ENCODE assay signal across 1 cellular context in the genomic region with DNA sequence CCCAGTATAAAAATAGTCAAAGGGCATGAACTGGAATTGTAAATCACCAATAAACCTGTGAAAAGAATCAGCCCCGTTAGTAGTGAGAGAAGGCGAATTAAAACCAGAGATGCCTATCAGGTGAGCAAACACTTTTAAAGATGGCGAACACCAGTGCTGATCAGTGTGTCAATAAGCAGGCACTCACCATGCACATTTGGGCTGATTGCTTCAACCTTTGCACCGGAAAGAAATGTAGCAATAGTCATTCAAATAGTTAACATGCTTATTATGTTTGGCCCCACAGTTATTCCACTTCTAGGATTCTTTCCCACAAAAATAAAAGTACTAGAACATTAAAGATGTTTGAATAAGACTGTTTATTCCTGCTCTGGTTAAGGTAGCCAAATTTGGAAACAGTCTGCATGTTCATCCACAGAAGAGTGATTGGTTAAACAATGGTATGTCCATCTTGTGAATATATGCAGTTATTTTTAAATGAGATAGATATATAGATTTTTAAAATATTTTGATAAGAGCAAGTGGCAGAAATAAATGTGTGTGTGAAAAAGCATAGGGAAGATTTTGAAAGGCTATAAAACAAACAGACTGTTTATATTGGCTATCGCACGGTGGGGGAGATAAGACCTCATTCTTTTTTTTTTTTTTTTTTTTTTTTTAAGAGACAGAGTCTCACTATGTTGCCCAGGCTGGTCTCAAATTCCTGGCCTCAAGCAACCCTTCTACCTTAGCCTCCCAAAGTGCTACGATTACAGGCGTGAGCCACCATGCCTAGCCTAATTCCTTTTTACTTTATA.
TF ChIP-seq lines count a peak whose summit lies in the region.

No MANE protein-coding gene starts in this region.

TF ChIP-seq in HepG2, 621 proteins besides CTCF, POLR2A, EP300 and RAD21 (continued from another document and continues in another):
- TF ChIP-seq ZNF609 (CRISPR knock-in tag; IDR thresholded peaks at IDR 0.05; ENCODE audit: borderline replicate concordance) (peak; percentile 65), NFATC3 (CRISPR knock-in tag; IDR thresholded peaks at IDR 0.05) (no peak), MZF1 (CRISPR knock-in tag; IDR thresholded peaks at IDR 0.05; ENCODE audit: borderline replicate concordance) (no peak), ZNF605 (CRISPR knock-in tag; IDR thresholded peaks at IDR 0.05) (no peak), JARID2 (CRISPR knock-in tag; IDR thresholded peaks at IDR 0.05; ENCODE audit: insufficient replicate concordance) (no peak), ZBTB38 (CRISPR knock-in tag; IDR thresholded peaks at IDR 0.05) (no peak), SPEN (CRISPR knock-in tag; IDR thresholded peaks at IDR 0.05; ENCODE audit: low read depth) (no peak), MBNL3 (CRISPR knock-in tag; conservative IDR thresholded peaks at IDR 0.05) (no peak), ZFY (CRISPR knock-in tag; IDR thresholded peaks at IDR 0.05) (no peak), FOXA3 (CRISPR knock-in tag; IDR thresholded peaks at IDR 0.05) (peak; percentile 96), ZNF207 (IDR thresholded peaks at IDR 0.05; ENCODE audit: borderline replicate concordance) (no peak), ZNF256 (CRISPR knock-in tag; conservative IDR thresholded peaks at IDR 0.05) (no peak), ZBTB40 (IDR thresholded peaks at IDR 0.05) (no peak), ZBTB40 (CRISPR knock-in tag; IDR thresholded peaks at IDR 0.05) (no peak), CBX2 (IDR thresholded peaks at IDR 0.05; ENCODE audit: low read depth, low read length) (no peak), CBX2 (CRISPR knock-in tag; IDR thresholded peaks at IDR 0.05; ENCODE audit: low read depth) (no peak), ZNF879 (CRISPR knock-in tag; IDR thresholded peaks at IDR 0.05) (no peak), CCAR2 (optimal IDR thresholded peaks at IDR 0.05; ENCODE audit: low read depth, low read length) (no peak), U2AF1 (optimal IDR thresholded peaks at IDR 0.05; ENCODE audit: low read depth, low read length) (no peak), ZNF235 (CRISPR knock-in tag; IDR thresholded peaks at IDR 0.05; ENCODE audit: borderline replicate concordance) (no peak), PHF5A (CRISPR knock-in tag; IDR thresholded peaks at IDR 0.05; ENCODE audit: low read depth, unreplicated experiment) (no peak), MEIS2 (CRISPR knock-in tag; IDR thresholded peaks at IDR 0.05) (no peak), NPAS2 (CRISPR knock-in tag; IDR thresholded peaks at IDR 0.05; ENCODE audit: borderline replicate concordance) (no peak), NCOA5 (CRISPR knock-in tag; IDR thresholded peaks at IDR 0.05) (no peak), HIVEP1 (CRISPR knock-in tag; IDR thresholded peaks at IDR 0.05) (no peak), THAP11 (CRISPR knock-in tag; IDR thresholded peaks at IDR 0.05) (peak; percentile 69), ZNF253 (CRISPR knock-in tag; IDR thresholded peaks at IDR 0.05; ENCODE audit: borderline replicate concordance) (no peak), FOXA1 (IDR thresholded peaks at IDR 0.05) (peak; percentile 63; the same call in 1 of the 2 replicates), FOXA1 (CRISPR knock-in tag; IDR thresholded peaks at IDR 0.05) (peak; percentile 94), ZNF530 (CRISPR knock-in tag; IDR thresholded peaks at IDR 0.05; ENCODE audit: low read depth) (no peak)
- TF ChIP-seq, protein P1, sequence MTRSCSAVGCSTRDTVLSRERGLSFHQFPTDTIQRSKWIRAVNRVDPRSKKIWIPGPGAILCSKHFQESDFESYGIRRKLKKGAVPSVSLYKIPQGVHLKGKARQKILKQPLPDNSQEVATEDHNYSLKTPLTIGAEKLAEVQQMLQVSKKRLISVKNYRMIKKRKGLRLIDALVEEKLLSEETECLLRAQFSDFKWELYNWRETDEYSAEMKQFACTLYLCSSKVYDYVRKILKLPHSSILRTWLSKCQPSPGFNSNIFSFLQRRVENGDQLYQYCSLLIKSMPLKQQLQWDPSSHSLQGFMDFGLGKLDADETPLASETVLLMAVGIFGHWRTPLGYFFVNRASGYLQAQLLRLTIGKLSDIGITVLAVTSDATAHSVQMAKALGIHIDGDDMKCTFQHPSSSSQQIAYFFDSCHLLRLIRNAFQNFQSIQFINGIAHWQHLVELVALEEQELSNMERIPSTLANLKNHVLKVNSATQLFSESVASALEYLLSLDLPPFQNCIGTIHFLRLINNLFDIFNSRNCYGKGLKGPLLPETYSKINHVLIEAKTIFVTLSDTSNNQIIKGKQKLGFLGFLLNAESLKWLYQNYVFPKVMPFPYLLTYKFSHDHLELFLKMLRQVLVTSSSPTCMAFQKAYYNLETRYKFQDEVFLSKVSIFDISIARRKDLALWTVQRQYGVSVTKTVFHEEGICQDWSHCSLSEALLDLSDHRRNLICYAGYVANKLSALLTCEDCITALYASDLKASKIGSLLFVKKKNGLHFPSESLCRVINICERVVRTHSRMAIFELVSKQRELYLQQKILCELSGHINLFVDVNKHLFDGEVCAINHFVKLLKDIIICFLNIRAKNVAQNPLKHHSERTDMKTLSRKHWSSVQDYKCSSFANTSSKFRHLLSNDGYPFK (CRISPR knock-in tag; IDR thresholded peaks at IDR 0.05; ENCODE audit: borderline replicate concordance), result no peak
- TF ChIP-seq, protein P2, sequence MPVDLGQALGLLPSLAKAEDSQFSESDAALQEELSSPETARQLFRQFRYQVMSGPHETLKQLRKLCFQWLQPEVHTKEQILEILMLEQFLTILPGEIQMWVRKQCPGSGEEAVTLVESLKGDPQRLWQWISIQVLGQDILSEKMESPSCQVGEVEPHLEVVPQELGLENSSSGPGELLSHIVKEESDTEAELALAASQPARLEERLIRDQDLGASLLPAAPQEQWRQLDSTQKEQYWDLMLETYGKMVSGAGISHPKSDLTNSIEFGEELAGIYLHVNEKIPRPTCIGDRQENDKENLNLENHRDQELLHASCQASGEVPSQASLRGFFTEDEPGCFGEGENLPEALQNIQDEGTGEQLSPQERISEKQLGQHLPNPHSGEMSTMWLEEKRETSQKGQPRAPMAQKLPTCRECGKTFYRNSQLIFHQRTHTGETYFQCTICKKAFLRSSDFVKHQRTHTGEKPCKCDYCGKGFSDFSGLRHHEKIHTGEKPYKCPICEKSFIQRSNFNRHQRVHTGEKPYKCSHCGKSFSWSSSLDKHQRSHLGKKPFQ (CRISPR knock-in tag; IDR thresholded peaks at IDR 0.05; ENCODE audit: insufficient replicate concordance), result no peak
- TF ChIP-seq, protein P3, sequence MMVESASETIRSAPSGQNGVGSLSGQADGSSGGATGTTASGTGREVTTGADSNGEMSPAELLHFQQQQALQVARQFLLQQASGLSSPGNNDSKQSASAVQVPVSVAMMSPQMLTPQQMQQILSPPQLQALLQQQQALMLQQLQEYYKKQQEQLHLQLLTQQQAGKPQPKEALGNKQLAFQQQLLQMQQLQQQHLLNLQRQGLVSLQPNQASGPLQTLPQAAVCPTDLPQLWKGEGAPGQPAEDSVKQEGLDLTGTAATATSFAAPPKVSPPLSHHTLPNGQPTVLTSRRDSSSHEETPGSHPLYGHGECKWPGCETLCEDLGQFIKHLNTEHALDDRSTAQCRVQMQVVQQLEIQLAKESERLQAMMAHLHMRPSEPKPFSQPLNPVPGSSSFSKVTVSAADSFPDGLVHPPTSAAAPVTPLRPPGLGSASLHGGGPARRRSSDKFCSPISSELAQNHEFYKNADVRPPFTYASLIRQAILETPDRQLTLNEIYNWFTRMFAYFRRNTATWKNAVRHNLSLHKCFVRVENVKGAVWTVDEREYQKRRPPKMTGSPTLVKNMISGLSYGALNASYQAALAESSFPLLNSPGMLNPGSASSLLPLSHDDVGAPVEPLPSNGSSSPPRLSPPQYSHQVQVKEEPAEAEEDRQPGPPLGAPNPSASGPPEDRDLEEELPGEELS (CRISPR knock-in tag; IDR thresholded peaks at IDR 0.05), result peak; percentile 57
- TF ChIP-seq, protein P4, sequence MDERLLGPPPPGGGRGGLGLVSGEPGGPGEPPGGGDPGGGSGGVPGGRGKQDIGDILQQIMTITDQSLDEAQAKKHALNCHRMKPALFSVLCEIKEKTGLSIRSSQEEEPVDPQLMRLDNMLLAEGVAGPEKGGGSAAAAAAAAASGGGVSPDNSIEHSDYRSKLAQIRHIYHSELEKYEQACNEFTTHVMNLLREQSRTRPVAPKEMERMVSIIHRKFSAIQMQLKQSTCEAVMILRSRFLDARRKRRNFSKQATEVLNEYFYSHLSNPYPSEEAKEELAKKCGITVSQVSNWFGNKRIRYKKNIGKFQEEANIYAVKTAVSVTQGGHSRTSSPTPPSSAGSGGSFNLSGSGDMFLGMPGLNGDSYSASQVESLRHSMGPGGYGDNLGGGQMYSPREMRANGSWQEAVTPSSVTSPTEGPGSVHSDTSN (CRISPR knock-in tag; IDR thresholded peaks at IDR 0.05), result no peak
